10 cellular contexts compared by ENCODE assay signal in the genomic region with DNA sequence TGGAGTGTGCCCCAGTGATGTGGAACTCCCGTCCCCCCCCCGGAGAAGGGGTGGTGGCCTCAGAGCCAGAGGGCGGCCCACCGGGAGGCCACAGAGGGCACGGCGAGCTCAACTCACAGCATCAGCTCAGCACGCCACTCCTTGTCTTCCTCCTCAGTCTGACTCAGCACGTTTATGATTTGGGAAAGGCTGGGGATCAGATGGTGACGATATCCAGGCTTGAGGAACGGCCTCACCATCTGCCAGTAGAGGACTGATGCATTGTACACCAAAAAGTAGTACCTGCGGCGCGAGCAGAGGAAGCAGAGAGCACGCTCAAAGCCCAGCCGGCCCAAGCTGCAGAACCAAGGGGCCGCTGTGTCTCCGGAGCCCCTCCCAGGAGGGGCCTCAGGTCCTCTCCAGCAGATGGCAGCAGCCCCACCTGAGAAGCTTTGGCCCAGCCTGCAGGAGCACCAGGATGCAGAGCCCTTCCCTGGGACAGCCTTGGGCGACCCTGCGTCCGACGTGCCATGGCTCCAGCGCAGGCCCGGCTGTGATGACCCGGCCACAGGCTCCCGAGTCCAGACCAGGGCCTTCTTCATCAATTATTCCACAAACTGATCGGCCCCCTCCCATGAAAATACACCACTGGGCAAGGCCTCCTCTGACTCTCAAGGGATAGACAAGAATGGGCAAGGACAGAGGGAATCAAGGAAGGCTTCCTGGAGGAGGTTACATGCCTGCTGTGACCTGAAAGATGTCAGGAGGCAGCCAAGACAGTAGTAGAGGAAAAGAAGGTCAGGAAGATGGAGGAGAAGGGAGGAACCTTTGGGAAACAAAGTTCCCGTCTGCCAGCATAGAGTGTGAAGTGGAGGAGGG. TPM values are rescaled to one million over a fixed set of nuclear protein-coding genes. Genes with fewer than 3 reads are reported as not detected.
DNase-seq lines count a peak whose midpoint lies in the region; ATAC-seq and TF ChIP-seq lines count a peak whose summit lies in the region.
"Had no signal": no experiment of that assay in that cellular context is flagged by ENCODE, and none has a peak within 500 bp of the region (broad histone marks: within the 10 kb centered on the region; RNA-seq: fewer than 3 reads in every experiment).

No MANE protein-coding gene starts in this region.

- H4K20me1 ChIP-seq in PC-9 (ENCODE audit: insufficient read depth): no peaks in the 10 kb centered on the region

- no peak overlapping the region for H2AFZ ChIP-seq in PC-9

- no peak for ATAC-seq in GM21390 (IDR thresholded peaks at IDR 0.05; ENCODE audit: unreplicated experiment)

- DNase-seq in A673 (ENCODE audit: low spot score) (peak; percentile 24), ELF-1 (ENCODE audit: low read depth, low spot score) (peak; percentile 88), PC-9 (no peak), glomerular visceral epithelial cell (ENCODE audit: extremely low spot score) (peak; percentile 12), T-helper 1 cell (no peak), NCI-H1930 (lab: John Stamatoyannopoulos, UW) (no peak)
- no peak for DNase-seq in NK-92 treated with Interleukin-12 subunit alpha and Interleukin-12 subunit beta, amount 100 ng/mL, for 24 hours (lab: John Stamatoyannopoulos, UW)
- DNase-seq: stimulated activated naive CD4-positive, alpha-beta T cell treated with Interleukin-2 at 50 U/mL for 16 hours had no signal

- POLR2A ChIA-PET in A673 (lab: Charles Lee; ENCODE audit: low non-redundant PET): no interaction called here
- POLR2A ChIA-PET in PC-9 (lab: Charles Lee; ENCODE audit: unreplicated experiment): no interaction called here

- CTCF ChIA-PET in A673 (lab: Charles Lee): interaction anchor here (0.6 kb wide), 1 partner anchor 165 kb away, joined by 3 read pairs; no protein-coding TSS in a partner anchor
- CTCF ChIA-PET in PC-9 (lab: Charles Lee): no interaction called here

- H3K27ac ChIP-seq in A673 (ENCODE audit: low read depth, low read length, poor library complexity, severe bottlenecking) (no peak overlapping the region), PC-9 (no peak overlapping the region)
- H3K27ac ChIP-seq: ovary had no signal

- BruUV-seq in A673 (replicated peaks; lab: Mats Ljungman, UMichigan): no TSS peak
- no TSS peak for BruUV-seq in PC-9 (replicated peaks; lab: Mats Ljungman, UMichigan)

- H3K36me3 ChIP-seq in A673 (ENCODE audit: insufficient read depth, low read length, poor library complexity, severe bottlenecking) (no peaks in the 10 kb centered on the region), PC-9 (ENCODE audit: low read depth) (no peaks in the 10 kb centered on the region)
- H3K36me3 ChIP-seq: ovary had no signal

- H3K4me3 ChIP-seq in A673 (ENCODE audit: low read depth, low read length, poor library complexity, severe bottlenecking) (no peak overlapping the region), PC-9 (no peak overlapping the region)
- H3K4me3 ChIP-seq: ovary had no signal

- H3K4me2 ChIP-seq in PC-9: no peak overlapping the region

- H3K79me2 ChIP-seq in PC-9 (ENCODE audit: low read depth): no peaks in the 10 kb centered on the region

- H3K9me2 ChIP-seq in PC-9 (ENCODE audit: insufficient read depth): no peaks in the 10 kb centered on the region

- H3K27me3 ChIP-seq in A673 (replicated peaks; ENCODE audit: insufficient read depth, low read depth, low read length, poor library complexity) (peaks cover 9% of the 10 kb centered on the region), PC-9 (ENCODE audit: insufficient read depth, low read depth) (peaks cover 29% of the 10 kb centered on the region)
- H3K27me3 ChIP-seq: ovary had no signal

- TF ChIP-seq CTCF in A673 (conservative IDR thresholded peaks at IDR 0.05; ENCODE audit: low read depth, low read length): peak; percentile 51
- peak; percentile 38; the same call in 1 of the 2 replicates for TF ChIP-seq CTCF in PC-9 (conservative IDR thresholded peaks at IDR 0.05)

- H3K4me1 ChIP-seq in A673 (ENCODE audit: insufficient read depth, low read length, poor library complexity, severe bottlenecking) (no peaks in the 10 kb centered on the region), PC-9 (replicated peaks; ENCODE audit: insufficient read depth) (no peaks in the 10 kb centered on the region)

- intact Hi-C loops in A673 (cut with micrococcal nuclease; ENCODE audit: unreplicated experiment) (loop anchor here (10.0 kb wide), 1 partner anchor 186 kb away; no protein-coding TSS in a partner anchor), PC-9 (cut with micrococcal nuclease; ENCODE audit: unreplicated experiment) (no loop called here)

- H3F3A ChIP-seq in PC-9 (ENCODE audit: insufficient read depth, low read depth): no peaks in the 10 kb centered on the region

- H3K9me3 ChIP-seq in A673 (ENCODE audit: low read depth, low read length, poor library complexity, severe bottlenecking): no peaks in the 10 kb centered on the region
- no peaks in the 10 kb centered on the region for H3K9me3 ChIP-seq in PC-9 (ENCODE audit: insufficient read depth, low read depth)
- H3K9me3 ChIP-seq: ovary had no signal

RNA-seq across cellular contexts. Expression of gene CFAP46, which starts 3.7 kb away (rescaled TPM):
- total RNA-seq in A673 (2021): 1.3 and 1.9 TPM in 2 replicates
- not detected in 2 replicates for total RNA-seq in PC-9 (2021)

Comparison
In these comparisons a context has a peak if more than half of its experiments do, and no peak if none do; other contexts are left out.
1. DNase-seq: peak in A673 (single experiment), ELF-1 (single experiment) and glomerular visceral epithelial cell (single experiment); none in PC-9 (0 of 2), T-helper 1 cell (0 of 5), NK-92 treated with Interleukin-12 subunit alpha and Interleukin-12 subunit beta, amount 100 ng/mL, for 24 hours (single experiment) and NCI-H1930 (0 of 2).